ENCODE assay signal across 20 cellular contexts in the genomic region with DNA sequence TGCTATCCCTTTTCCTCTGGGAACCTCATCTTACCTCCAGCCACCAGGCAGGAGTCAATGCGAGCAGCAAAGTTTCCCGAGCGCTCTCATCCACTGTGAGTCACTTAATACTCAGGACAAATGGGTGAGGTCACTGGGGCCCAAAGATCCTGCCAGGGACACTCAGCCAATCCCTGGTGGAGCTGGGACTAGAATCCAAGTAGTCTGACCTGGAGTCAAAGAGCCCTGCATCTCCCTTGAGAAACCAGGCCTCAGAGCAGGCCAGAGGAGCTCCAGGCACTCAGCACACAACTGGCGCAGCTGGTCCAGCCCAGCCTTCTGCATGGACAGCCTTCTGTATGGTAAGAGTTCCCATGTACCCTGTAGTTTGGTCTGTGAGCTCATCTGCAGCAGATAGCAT.
DNase-seq lines count a peak whose midpoint lies in the region; ATAC-seq, FAIRE-seq and TF ChIP-seq lines count a peak whose summit lies in the region.
"Had no signal": no experiment of that assay in that cellular context is flagged by ENCODE, and none has a peak within 500 bp of the region (broad histone marks: within the 10 kb centered on the region; RNA-seq: fewer than 3 reads in every experiment).

No MANE protein-coding gene starts in this region.

- DNase-seq in AG08396 (ENCODE audit: low spot score) (peak; percentile 88), H54 (ENCODE audit: insufficient read length, low spot score) (peak; percentile 97), amniotic epithelial cell (ENCODE audit: low read depth) (peak; percentile 42), glomerular visceral epithelial cell (ENCODE audit: extremely low spot score) (peak; percentile 54), vagina (ENCODE audit: extremely low spot score in 2 of 2) (no peak)
- DNase-seq in activated CD4-positive, alpha-beta T cell treated with anti-CD3 and anti-CD28 coated beads, Interleukin-2, amount 10 ng/mL, durations not matched to agents 24 days and 14 days, result no peak
- DNase-seq: ACHN; activated CD4-positive, alpha-beta T cell treated with anti-CD3 and anti-CD28 coated beads, Interleukin-2, amount 50 U/mL, for 1 hour; Kasumi-1; mucosa of descending colon; NCI-H1694; NCI-H510A treated with DMSO at 0.1 percent for 48 hours; T-helper 17 cell had no signal

- no peaks in the 10 kb centered on the region for H3K27me3 Mint-ChIP-seq in activated CD4-positive, alpha-beta T cell treated with anti-CD3 and anti-CD28 coated beads, Interleukin-2, amount 10 ng/mL, durations not matched to agents 24 days and 14 days
- H3K27me3 Mint-ChIP-seq in activated T-helper 17 cell treated with anti-CD3 and anti-CD28 coated beads, Interleukin-2, amount 50 U/mL, for 72 hours, result peaks cover 6% of the 10 kb centered on the region

- no peak overlapping the region for H3K4me3 ChIP-seq in vagina
- H3K4me3 ChIP-seq: dorsolateral prefrontal cortex, gastroesophageal sphincter, mucosa of descending colon had no signal

- H3K4me1 Mint-ChIP-seq in activated CD4-positive, alpha-beta T cell treated with anti-CD3 and anti-CD28 coated beads, Interleukin-2, amount 10 ng/mL, durations not matched to agents 24 days and 14 days, result no peaks in the 10 kb centered on the region
- H3K4me1 Mint-ChIP-seq in activated T-helper 17 cell treated with anti-CD3 and anti-CD28 coated beads, Interleukin-2, amount 50 U/mL, for 72 hours, result no peaks in the 10 kb centered on the region
- H3K4me1 Mint-ChIP-seq: T-helper 17 cell had no signal

- intact Hi-C loops in activated CD4-positive, alpha-beta T cell treated with anti-CD3 and anti-CD28 coated beads, Interleukin-2, amount 10 ng/mL, durations not matched to agents 24 days and 14 days (cut with micrococcal nuclease), result no loop called here
- intact Hi-C loops in vagina (cut with DNase I), result no loop called here

- no peak overlapping the region for H3K27ac ChIP-seq in vagina
- H3K27ac ChIP-seq: dorsolateral prefrontal cortex, gastroesophageal sphincter, parathyroid adenoma had no signal

- no peak for TF ChIP-seq CTCF in vagina (IDR thresholded peaks at IDR 0.05)

- ATAC-seq in GM21381 (IDR thresholded peaks at IDR 0.05; ENCODE audit: unreplicated experiment), result no peak
- ATAC-seq in activated T-helper 17 cell treated with anti-CD3 and anti-CD28 coated beads, Interleukin-2, amount 50 U/mL, for 72 hours (replicated peaks), result no peak
- ATAC-seq: gastroesophageal sphincter, mucosa of descending colon, Panc1, T-helper 17 cell had no signal

- no peaks in the 10 kb centered on the region for H3K27me3 ChIP-seq in vagina
- H3K27me3 ChIP-seq: dorsolateral prefrontal cortex, gastroesophageal sphincter had no signal

- no peak overlapping the region for H3K4me3 Mint-ChIP-seq in activated CD4-positive, alpha-beta T cell treated with anti-CD3 and anti-CD28 coated beads, Interleukin-2, amount 10 ng/mL, durations not matched to agents 24 days and 14 days
- H3K4me3 Mint-ChIP-seq in activated T-helper 17 cell treated with anti-CD3 and anti-CD28 coated beads, Interleukin-2, amount 50 U/mL, for 72 hours, result no peak overlapping the region
- H3K4me3 Mint-ChIP-seq: T-helper 17 cell had no signal

- H3K4me1 ChIP-seq in vagina, result no peaks in the 10 kb centered on the region
- H3K4me1 ChIP-seq: gastroesophageal sphincter had no signal

- H3K27ac Mint-ChIP-seq in activated CD4-positive, alpha-beta T cell treated with anti-CD3 and anti-CD28 coated beads, Interleukin-2, amount 10 ng/mL, durations not matched to agents 24 days and 14 days, result no peak overlapping the region
- H3K27ac Mint-ChIP-seq in activated T-helper 17 cell treated with anti-CD3 and anti-CD28 coated beads, Interleukin-2, amount 50 U/mL, for 72 hours, result no peak overlapping the region

- FAIRE-seq in H54 (lab: Jason Lieb, UNC), result peak; percentile 65
- FAIRE-seq: islet of Langerhans had no signal

- no peaks in the 10 kb centered on the region for H3K36me3 ChIP-seq in vagina

- no peaks in the 10 kb centered on the region for H3K9me3 ChIP-seq in vagina
- H3K9me3 ChIP-seq: gastroesophageal sphincter, mucosa of descending colon had no signal

- H3K9me3 Mint-ChIP-seq in activated CD4-positive, alpha-beta T cell treated with anti-CD3 and anti-CD28 coated beads, Interleukin-2, amount 10 ng/mL, durations not matched to agents 24 days and 14 days, result no peaks in the 10 kb centered on the region
- H3K9me3 Mint-ChIP-seq in activated T-helper 17 cell treated with anti-CD3 and anti-CD28 coated beads, Interleukin-2, amount 50 U/mL, for 72 hours, result no peaks in the 10 kb centered on the region

- no peaks in the 10 kb centered on the region for H3K36me3 Mint-ChIP-seq in activated CD4-positive, alpha-beta T cell treated with anti-CD3 and anti-CD28 coated beads, Interleukin-2, amount 10 ng/mL, durations not matched to agents 24 days and 14 days (ENCODE audit: low read depth)
- no peaks in the 10 kb centered on the region for H3K36me3 Mint-ChIP-seq in activated T-helper 17 cell treated with anti-CD3 and anti-CD28 coated beads, Interleukin-2, amount 50 U/mL, for 72 hours (ENCODE audit: low read depth)

- TF ChIP-seq POLR2A in H54 (IDR thresholded peaks at IDR 0.05; ENCODE audit: low read depth, low read length), result no peak
- TF ChIP-seq POLR2A in vagina (IDR thresholded peaks at IDR 0.05), result no peak

Comparison
In these comparisons a context has a peak if more than half of its experiments do, and no peak if none do; other contexts are left out.
1. DNase-seq: peak in AG08396 (single experiment), H54 (single experiment), amniotic epithelial cell (single experiment) and glomerular visceral epithelial cell (single experiment); none in activated CD4-positive, alpha-beta T cell treated with anti-CD3 and anti-CD28 coated beads, Interleukin-2, amount 10 ng/mL, durations not matched to agents 24 days and 14 days (single experiment) and vagina (0 of 2).